8 cellular contexts compared by ENCODE assay signal in the genomic region with DNA sequence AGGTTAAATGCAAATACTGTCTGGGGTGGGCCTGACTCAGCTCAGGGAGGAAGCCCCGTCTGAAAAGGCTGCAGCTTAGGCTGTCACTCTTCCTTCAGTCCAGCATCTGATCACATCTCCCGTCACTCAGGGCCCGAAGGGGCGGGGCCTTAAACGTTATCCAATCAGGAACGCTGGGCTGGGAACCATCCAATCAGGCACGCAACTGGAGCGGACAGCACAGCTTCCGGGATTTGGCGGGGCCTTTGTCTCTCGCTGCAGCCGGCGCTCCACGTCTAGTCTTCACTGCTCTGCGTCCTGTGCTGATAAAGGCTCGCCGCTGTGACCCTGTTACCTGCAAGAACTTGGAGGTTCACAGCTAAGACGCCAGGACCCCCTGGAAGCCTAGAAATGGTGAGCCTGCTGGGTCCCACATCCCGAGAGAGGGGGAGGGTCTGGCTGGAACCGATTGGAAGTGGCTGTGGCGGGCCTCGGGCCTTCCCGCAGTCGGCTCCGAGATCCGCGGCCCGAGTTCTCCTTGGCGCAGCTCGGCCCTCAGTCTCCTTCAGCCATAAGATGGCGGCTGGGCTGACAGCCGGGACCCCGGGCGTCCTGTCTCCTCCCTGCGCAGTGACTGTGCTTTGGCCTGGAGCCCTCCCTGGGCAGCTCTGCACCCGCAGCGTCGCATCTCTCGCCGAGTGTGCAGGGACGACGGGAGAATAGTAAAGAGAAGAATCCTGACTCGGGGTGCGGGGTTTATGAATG. TPM values are rescaled to one million over a fixed set of nuclear protein-coding genes. Genes with fewer than 3 reads are reported as not detected.
DNase-seq lines count a peak whose midpoint lies in the region; ATAC-seq and TF ChIP-seq lines count a peak whose summit lies in the region.

A gene (plus strand): TSS at position 248 of the 744 bp plus-strand sequence. CDS start 143 bp downstream, at position 391.

- CTCF ChIA-PET in AG04449 (lab: Yijun Ruan, JAX) = interaction anchor here (0.6 to 1.4 kb wide), 3 partner anchors 9 to 423 kb away, joined by 3 to 5 read pairs (median 3); no protein-coding TSS in a partner anchor

- WGBS in smooth muscle cell (ENCODE audit: low lambda C conversion rate) = under 1% methylated on average over 44 of the region's 44 CpGs

- ATAC-seq in GM18907 (IDR thresholded peaks at IDR 0.05; ENCODE audit: unreplicated experiment) (peak; percentile 100), HG03159 (IDR thresholded peaks at IDR 0.05; ENCODE audit: unreplicated experiment) (peak; percentile 99)

- H3K27ac ChIP-seq in smooth muscle cell (ENCODE audit: low read depth) = peak within 1 kb of the TSS; percentile 82

- no peak for TF ChIP-seq CTCF in AG04449 (IDR thresholded peaks at IDR 0.05; ENCODE audit: insufficient read depth, low read length, missing control alignments)
- TF ChIP-seq CTCF in WI38 (IDR thresholded peaks at IDR 0.05; ENCODE audit: low read depth, low read length) = no peak
- TF ChIP-seq CTCF in cardiac fibroblast (IDR thresholded peaks at IDR 0.05; ENCODE audit: low read depth, low read length) = no peak
- TF ChIP-seq CTCF in smooth muscle cell (IDR thresholded peaks at IDR 0.05; ENCODE audit: borderline replicate concordance, insufficient read depth, poor library complexity, severe bottlenecking) = no peak

- peaks cover 39% of the 10 kb centered on the region for H4K20me1 ChIP-seq in smooth muscle cell (ENCODE audit: low read depth)

- H3F3A ChIP-seq in smooth muscle cell (ENCODE audit: low read depth) = no peaks in the 10 kb centered on the region

- H3K9me3 ChIP-seq in smooth muscle cell (replicated peaks; ENCODE audit: low read depth) = no peaks in the 10 kb centered on the region

- peak within 1 kb of the TSS; percentile 85 for H2AFZ ChIP-seq in smooth muscle cell (ENCODE audit: low read depth)

- peak within 1 kb of the TSS; percentile 90 for H3K4me2 ChIP-seq in smooth muscle cell

- POLR2A ChIA-PET in AG04449 (lab: Yijun Ruan, JAX) = no interaction called here

- peak within 1 kb of the TSS; percentile 89 for H3K9ac ChIP-seq in smooth muscle cell (ENCODE audit: low read depth)

- H3K4me3 ChIP-seq in AG04449 (ENCODE audit: low read depth, low read length) (peak within 1 kb of the TSS; percentile 94), WI38 (ENCODE audit: low read depth, low read length) (peak within 1 kb of the TSS; percentile 94), cardiac fibroblast (replicated peaks in 1 of 2; ENCODE audit: low read depth in 2 of 2, low read length in 2 of 2) (peak within 1 kb of the TSS; percentile 90), smooth muscle cell (peak within 1 kb of the TSS; percentile 70)

- no peaks in the 10 kb centered on the region for H3K36me3 ChIP-seq in smooth muscle cell (ENCODE audit: low read depth)

- no peaks in the 10 kb centered on the region for H3K4me1 ChIP-seq in smooth muscle cell (ENCODE audit: low read depth)

- peak; percentile 57 for DNase-seq in AG04449 (ENCODE audit: low read depth, low spot score)
- peak; percentile 96 for DNase-seq in NCI-H2227 treated with DMSO at 0.1 percent for 48 hours (lab: John Stamatoyannopoulos, UW)
- peak; percentile 93 to 96 for DNase-seq in cardiac fibroblast (ENCODE audit: low read depth in 2 of 2)
- DNase-seq in iPS-NIHi7 (ENCODE audit: extremely low spot score) = peak; percentile 96
- DNase-seq in smooth muscle cell (lab: John Stamatoyannopoulos, UW; ENCODE audit: unreplicated experiment) = peak; percentile 75

- H3K27me3 ChIP-seq in smooth muscle cell (ENCODE audit: low read depth) = no peaks in the 10 kb centered on the region

- H3K79me2 ChIP-seq in smooth muscle cell (ENCODE audit: low read depth) = peaks cover 43% of the 10 kb centered on the region

RNA-seq across cellular contexts. Expression of the gene that starts here (rescaled TPM):
- 14.3 and 19.6 TPM in 2 replicates for total RNA-seq in smooth muscle cell
- polyA plus RNA-seq in smooth muscle cell = 2.3 and 4.7 TPM in 2 replicates

Comparison
In these comparisons a context has a peak if more than half of its experiments do, and no peak if none do; other contexts are left out.
1. Peak in every context shown above with its lines: DNase-seq, ATAC-seq, H3K4me3 ChIP-seq and H3K27ac ChIP-seq.